Comparison of ENCODE assay signal across 8 cellular contexts in genomic region chr13:82654851-82655517, GRCh38.
DNase-seq lines count a peak whose midpoint lies in the region; ATAC-seq, FAIRE-seq and TF ChIP-seq lines count a peak whose summit lies in the region.

No MANE protein-coding gene starts in this region.

- H3K79me2 ChIP-seq in astrocyte (ENCODE audit: insufficient read depth, low read length) (no peaks in the 10 kb centered on the region), OCI-LY7 (ENCODE audit: insufficient read depth, low read depth, low read length) (no peaks in the 10 kb centered on the region)

- no TSS peak for BruUV-seq in OCI-LY7 (replicated peaks; lab: Mats Ljungman, UMichigan)

- H3K36me3 ChIP-seq in astrocyte (ENCODE audit: insufficient read depth, low read length) (no peaks in the 10 kb centered on the region), OCI-LY7 (ENCODE audit: insufficient read depth, low read length) (no peaks in the 10 kb centered on the region)

- no peaks in the 10 kb centered on the region for H3K9me3 Mint-ChIP-seq in astrocyte (ENCODE audit: unreplicated experiment)
- H3K9me3 Mint-ChIP-seq in CD4-positive, alpha-beta T cell: peaks cover 3% of the 10 kb centered on the region

- H3K9me3 ChIP-seq in astrocyte (ENCODE audit: insufficient read depth, low read depth, low read length) (no peaks in the 10 kb centered on the region), OCI-LY7 (ENCODE audit: low read length) (0 out of 2 replicates have a peak, but pooled peaks cover 3% of the 10 kb centered on the region)
- no peaks in the 10 kb centered on the region for H3K9me3 ChIP-seq in CD4-positive, alpha-beta T cell (ENCODE audit: control insufficient read depth, low read length)

- H3K27me3 ChIP-seq in astrocyte (ENCODE audit: insufficient read depth, low read length): no peaks in the 10 kb centered on the region
- H3K27me3 ChIP-seq in CD4-positive, alpha-beta T cell (ENCODE audit: control insufficient read depth, insufficient read depth, low read length): no peaks in the 10 kb centered on the region

- intact Hi-C loops in Right ventricle myocardium superior (cut with DNase I) (no loop called here), OCI-LY7 (cut with micrococcal nuclease; ENCODE audit: unreplicated experiment) (no loop called here)
- intact Hi-C loops in CD4-positive, alpha-beta T cell (cut with DNase I, micrococcal nuclease): no loop called here

- H3K27me3 Mint-ChIP-seq in astrocyte (ENCODE audit: low read depth, unreplicated experiment): no peaks in the 10 kb centered on the region
- H3K27me3 Mint-ChIP-seq in CD4-positive, alpha-beta T cell: no peaks in the 10 kb centered on the region

- H3K27ac ChIP-seq in astrocyte (ENCODE audit: low read depth, low read length) (peak overlapping the region; percentile 88), OCI-LY7 (ENCODE audit: low read depth, low read length, poor library complexity, severe bottlenecking) (no peak overlapping the region)
- H3K27ac ChIP-seq in CD4-positive, alpha-beta T cell (ENCODE audit: low read depth, low read length): no peak overlapping the region

- peak overlapping the region; percentile 38 for H3K9ac ChIP-seq in astrocyte (ENCODE audit: low read length)

- H3K36me3 Mint-ChIP-seq in astrocyte (ENCODE audit: low read depth, unreplicated experiment): no peaks in the 10 kb centered on the region
- H3K36me3 Mint-ChIP-seq in CD4-positive, alpha-beta T cell (ENCODE audit: low read depth): no peaks in the 10 kb centered on the region

- no peak overlapping the region for H3K4me3 Mint-ChIP-seq in astrocyte (ENCODE audit: unreplicated experiment)
- H3K4me3 Mint-ChIP-seq in CD4-positive, alpha-beta T cell: no peak overlapping the region

- ATAC-seq in Right ventricle myocardium superior (ENCODE audit: poor library complexity): peak; percentile 98
- ATAC-seq in CD4-positive, alpha-beta T cell (ENCODE audit: poor library complexity): no peak

- H2AFZ ChIP-seq in astrocyte (ENCODE audit: low read depth, low read length): peak overlapping the region; percentile 65
- no peak overlapping the region for H2AFZ ChIP-seq in OCI-LY7 (ENCODE audit: low read length)

- no peak for TF ChIP-seq CTCF in astrocyte (IDR thresholded peaks at IDR 0.05; ENCODE audit: insufficient read depth, low read depth, low read length)
- no peak for TF ChIP-seq CTCF in OCI-LY7 (conservative IDR thresholded peaks at IDR 0.05; ENCODE audit: low read length)
- no peak for TF ChIP-seq CTCF in CD4-positive, alpha-beta T cell (IDR thresholded peaks at IDR 0.05)

- peak overlapping the region; percentile 72 for H3K4me2 ChIP-seq in astrocyte (ENCODE audit: low read length)
- no peak overlapping the region for H3K4me2 ChIP-seq in OCI-LY7 (ENCODE audit: low read length)

- H3K4me1 Mint-ChIP-seq in astrocyte (ENCODE audit: low read depth, unreplicated experiment): no peaks in the 10 kb centered on the region
- no peaks in the 10 kb centered on the region for H3K4me1 Mint-ChIP-seq in CD4-positive, alpha-beta T cell (ENCODE audit: low read depth)

- H3K4me1 ChIP-seq in astrocyte (ENCODE audit: insufficient read depth, low read length) (peaks cover 8% of the 10 kb centered on the region), OCI-LY7 (ENCODE audit: insufficient read depth, low read length, poor library complexity, severe bottlenecking) (no peaks in the 10 kb centered on the region)

- H3K9me2 ChIP-seq in OCI-LY7 (ENCODE audit: insufficient read depth, low read length): no peaks in the 10 kb centered on the region

- DNase-seq in HCEC 1CT (peak; percentile 59), astrocyte (ENCODE audit: low read depth) (peak; percentile 51), Right ventricle myocardium superior (peak; percentile 86), smooth muscle cell of the brain vasculature (ENCODE audit: low read depth, low spot score) (peak; percentile 47), GM19238 (ENCODE audit: insufficient read length, low spot score) (no peak), OCI-LY7 (ENCODE audit: low spot score) (no peak), NCI-H510A treated with DMSO at 0.1 percent for 48 hours (lab: John Stamatoyannopoulos, UW) (no peak)
- no peak for DNase-seq in CD4-positive, alpha-beta T cell

- FAIRE-seq in astrocyte (lab: Jason Lieb, UNC): no peak

- CTCF ChIA-PET in OCI-LY7 (lab: Charles Lee; ENCODE audit: unreplicated experiment): no interaction called here
- CTCF ChIA-PET in CD4-positive, alpha-beta T cell (lab: Charles Lee): no interaction called here

- H4K20me1 ChIP-seq in astrocyte (ENCODE audit: insufficient read depth, low read length): no peaks in the 10 kb centered on the region
- H4K20me1 ChIP-seq in OCI-LY7 (ENCODE audit: insufficient read depth, low read length): no peaks in the 10 kb centered on the region

- H3K27ac Mint-ChIP-seq in astrocyte (ENCODE audit: unreplicated experiment): no peak overlapping the region
- H3K27ac Mint-ChIP-seq in CD4-positive, alpha-beta T cell: no peak overlapping the region

- POLR2A ChIA-PET in OCI-LY7 (lab: Charles Lee): interaction anchor here (0.7 to 1.0 kb wide), 2 partner anchors 43 to 59 kb away, joined by 3 read pairs; no protein-coding TSS in a partner anchor
- POLR2A ChIA-PET in CD4-positive, alpha-beta T cell (lab: Charles Lee): no interaction called here

- peak overlapping the region; percentile 6 for H3K4me3 ChIP-seq in astrocyte (ENCODE audit: insufficient read depth, low read depth, low read length)
- H3K4me3 ChIP-seq in OCI-LY7 (ENCODE audit: low read depth, low read length, poor library complexity, severe bottlenecking): no peak overlapping the region

Comparison
In these comparisons a context has a peak if more than half of its experiments do, and no peak if none do; other contexts are left out.
1. DNase-seq: peak in HCEC 1CT (single experiment), astrocyte (single experiment), Right ventricle myocardium superior (single experiment) and smooth muscle cell of the brain vasculature (single experiment); none in GM19238 (single experiment), OCI-LY7 (single experiment), NCI-H510A treated with DMSO at 0.1 percent for 48 hours (single experiment) and CD4-positive, alpha-beta T cell (0 of 10).